ENCODE assay signal across 8 cellular contexts in the genomic region with DNA sequence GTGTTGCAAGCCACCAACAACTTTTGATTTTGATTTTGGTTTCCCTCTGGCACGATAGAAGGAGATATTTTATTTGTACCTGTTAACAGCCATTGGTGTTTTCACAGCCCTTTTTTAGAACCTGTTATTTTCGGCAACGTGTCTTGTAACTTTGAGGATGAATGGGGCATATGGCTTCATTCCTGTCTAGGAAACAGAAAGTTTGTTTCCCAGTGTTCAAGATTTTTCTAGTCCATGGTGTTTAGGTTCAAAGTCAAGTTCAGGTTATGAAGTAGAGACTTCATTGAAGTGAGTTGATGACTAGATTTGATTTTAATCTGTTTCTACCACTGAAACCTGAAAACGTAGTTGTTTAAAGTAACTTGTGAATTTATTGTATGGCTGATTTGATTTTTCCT. TPM values are rescaled to one million over a fixed set of nuclear protein-coding genes. Genes with fewer than 3 reads are reported as not detected.
DNase-seq lines count a peak whose midpoint lies in the region; ATAC-seq, FAIRE-seq and TF ChIP-seq lines count a peak whose summit lies in the region.

No MANE protein-coding gene starts in this region.

- FAIRE-seq in GM19239 (lab: Jason Lieb, UNC), result peak; percentile 42

- intact Hi-C loops in activated B cell treated with CpG ODN at 0.5 μM for 24 hours (cut with micrococcal nuclease), result loop anchor here (1.0 to 10.0 kb wide), 3 partner anchors 8 to 1122 kb away; a partner anchor contains a TSS

- no peaks in the 10 kb centered on the region for H3K9me3 Mint-ChIP-seq in activated B cell treated with CpG ODN at 0.5 μM for 24 hours

- H3K4me3 ChIP-seq in skin epidermis, result peak overlapping the region; percentile 34 to 61 (median 52)

- H3K4me1 Mint-ChIP-seq in activated B cell treated with CpG ODN at 0.5 μM for 24 hours, result peaks cover 58% of the 10 kb centered on the region

- H3K27me3 Mint-ChIP-seq in activated B cell treated with CpG ODN at 0.5 μM for 24 hours, result no peaks in the 10 kb centered on the region

- POLR2A ChIA-PET in activated B cell treated with CpG ODN at 0.5 μM for 24 hours (lab: Charles Lee), result interaction anchor here (0.7 to 11.3 kb wide), 16 partner anchors 16 to 1413 kb away, joined by 3 to 421 read pairs (median 8); a partner anchor contains a TSS

- H3K27me3 ChIP-seq in foreskin keratinocyte, result no peaks in the 10 kb centered on the region

- no peak for ATAC-seq in activated B cell treated with CpG ODN at 0.5 μM for 24 hours (ENCODE audit: low read depth)
- ATAC-seq in foreskin keratinocyte, result no peak
- no peak for ATAC-seq in HG02852 (IDR thresholded peaks at IDR 0.05; ENCODE audit: unreplicated experiment)
- ATAC-seq in GM18873 (IDR thresholded peaks at IDR 0.05; ENCODE audit: low FRiP score, unreplicated experiment), result no peak

- TF ChIP-seq CTCF in activated B cell treated with CpG ODN at 0.5 μM for 24 hours (IDR thresholded peaks at IDR 0.05), result no peak
- TF ChIP-seq CTCF in foreskin keratinocyte (conservative IDR thresholded peaks at IDR 0.05), result no peak

- H3K27ac Mint-ChIP-seq in activated B cell treated with CpG ODN at 0.5 μM for 24 hours, result peak overlapping the region; percentile 98

- H3K4me1 ChIP-seq in foreskin keratinocyte, result no peaks in the 10 kb centered on the region

- H3K27ac ChIP-seq in foreskin keratinocyte (peak overlapping the region; percentile 76), skin epidermis (peak overlapping the region in 20 of 21 experiments; percentile 24 to 95 (median 84))

- DNase-seq in GM19239 (ENCODE audit: insufficient read length, low spot score), result no peak
- no peak for DNase-seq in activated B cell treated with CpG ODN at 0.5 μM for 24 hours
- DNase-seq in foreskin keratinocyte, result no peak
- DNase-seq in SKM-1 treated with dmso at 0.1 percent for 144 hours (lab: John Stamatoyannopoulos, UW; ENCODE audit: unreplicated experiment), result no peak
- DNase-seq in NCI-H226, result no peak

- CTCF ChIA-PET in activated B cell treated with CpG ODN at 0.5 μM for 24 hours (lab: Charles Lee), result interaction anchor here (0.7 to 3.0 kb wide), 12 partner anchors 17 to 109 kb away, joined by 3 to 63 read pairs (median 6); no protein-coding TSS in a partner anchor

- peaks cover 49% of the 10 kb centered on the region for H3K36me3 Mint-ChIP-seq in activated B cell treated with CpG ODN at 0.5 μM for 24 hours (ENCODE audit: low read depth)

- H3K4me3 Mint-ChIP-seq in activated B cell treated with CpG ODN at 0.5 μM for 24 hours, result peak overlapping the region; percentile 97

RNA-seq across cellular contexts. Expression of a gene that starts 0.3 kb away (rescaled TPM):
- total RNA-seq in activated B cell treated with CpG ODN at 0.5 μM for 24 hours, result 179 and 205 TPM in 2 replicates
- 0.25 and 0.61 TPM in 2 replicates for total RNA-seq in foreskin keratinocyte
- polyA plus RNA-seq in foreskin keratinocyte, result 0.19 and 0.22 TPM in 2 replicates

Comparison
In these comparisons a context has a peak if more than half of its experiments do, and no peak if none do; other contexts are left out.
1. RNA of a gene that starts 0.3 kb away (total RNA-seq): 179 to 205 TPM in activated B cell treated with CpG ODN at 0.5 μM for 24 hours; 0.25 to 0.61 TPM in foreskin keratinocyte; every median in the first group is over 100 times any median in the second.